In the genomic region with DNA sequence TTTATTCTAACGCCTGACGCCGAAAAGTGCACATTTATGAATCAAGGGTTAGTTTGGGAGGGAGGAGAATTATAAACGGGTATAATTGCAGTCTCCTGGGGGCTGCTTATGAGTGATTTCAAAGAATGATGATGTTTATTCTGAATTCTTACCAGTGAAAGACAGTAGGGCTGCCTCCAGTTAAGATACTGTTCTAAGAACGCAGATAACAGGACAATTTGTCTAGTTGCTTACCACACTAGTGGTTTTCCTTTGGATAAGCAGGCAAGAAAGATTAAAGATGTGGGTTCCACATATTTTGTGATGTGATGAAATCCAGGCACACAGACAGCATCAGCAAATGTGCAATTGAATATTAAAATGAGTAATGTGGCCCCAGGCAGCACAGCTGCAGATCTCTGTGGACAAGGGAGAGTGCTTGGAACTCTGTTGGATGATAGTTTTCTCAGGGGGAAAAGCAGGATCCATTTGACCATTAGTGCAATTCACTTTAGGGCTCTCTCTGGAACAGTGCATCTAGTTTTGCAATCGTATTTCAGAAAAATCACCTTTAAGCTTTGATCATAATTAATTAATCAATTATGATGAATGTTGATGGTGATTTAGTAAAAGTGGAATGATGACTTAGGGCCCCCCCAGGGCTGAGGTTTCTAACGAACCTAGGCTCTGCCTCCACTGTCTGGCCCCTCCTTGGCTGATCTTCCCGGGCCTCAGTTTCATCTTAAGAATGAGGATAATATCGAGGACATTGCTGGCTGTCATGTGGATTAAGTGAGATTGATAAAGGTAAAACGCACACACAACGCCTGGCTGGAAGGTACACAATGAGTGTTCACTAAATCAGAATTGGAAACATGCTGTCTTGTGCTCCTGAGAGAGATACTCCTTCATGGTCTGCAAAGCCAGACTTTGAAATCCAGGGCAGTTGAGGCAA, we compare ENCODE assay signal across 1 cellular context.
A peak's percentile ranks its signal among the peaks of the same experiment; 100 is the strongest.
TF ChIP-seq lines count a peak whose summit lies in the region.

No MANE protein-coding gene starts in this region.

TF ChIP-seq in HEK293, 187 proteins besides CTCF, POLR2A, EP300 and RAD21 (continued from another document):
- TF ChIP-seq, protein P1, sequence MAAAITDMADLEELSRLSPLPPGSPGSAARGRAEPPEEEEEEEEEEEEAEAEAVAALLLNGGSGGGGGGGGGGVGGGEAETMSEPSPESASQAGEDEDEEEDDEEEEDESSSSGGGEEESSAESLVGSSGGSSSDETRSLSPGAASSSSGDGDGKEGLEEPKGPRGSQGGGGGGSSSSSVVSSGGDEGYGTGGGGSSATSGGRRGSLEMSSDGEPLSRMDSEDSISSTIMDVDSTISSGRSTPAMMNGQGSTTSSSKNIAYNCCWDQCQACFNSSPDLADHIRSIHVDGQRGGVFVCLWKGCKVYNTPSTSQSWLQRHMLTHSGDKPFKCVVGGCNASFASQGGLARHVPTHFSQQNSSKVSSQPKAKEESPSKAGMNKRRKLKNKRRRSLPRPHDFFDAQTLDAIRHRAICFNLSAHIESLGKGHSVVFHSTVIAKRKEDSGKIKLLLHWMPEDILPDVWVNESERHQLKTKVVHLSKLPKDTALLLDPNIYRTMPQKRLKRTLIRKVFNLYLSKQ (tag by site-specific recombination; IDR thresholded peaks at IDR 0.05; ENCODE audit: borderline replicate concordance) = no peak
- TF ChIP-seq SCRT1 (tag by site-specific recombination; IDR thresholded peaks at IDR 0.05; ENCODE audit: borderline replicate concordance) (no peak), SP3 (tag by site-specific recombination; IDR thresholded peaks at IDR 0.05) (no peak), ZNF184 (tag by site-specific recombination; IDR thresholded peaks at IDR 0.05) (no peak), ZNF561 (tag by site-specific recombination; IDR thresholded peaks at IDR 0.05; ENCODE audit: borderline replicate concordance) (no peak), ZFHX2 (tag by site-specific recombination; conservative IDR thresholded peaks at IDR 0.05) (no peak), BCL11A (tag by site-specific recombination; IDR thresholded peaks at IDR 0.05; ENCODE audit: low read depth) (no peak), ZNF202 (tag by site-specific recombination; IDR thresholded peaks at IDR 0.05; ENCODE audit: borderline replicate concordance) (no peak), ZNF624 (tag by site-specific recombination; IDR thresholded peaks at IDR 0.05) (no peak), IKZF3 (tag by site-specific recombination; IDR thresholded peaks at IDR 0.05) (no peak), ZFP3 (tag by site-specific recombination; IDR thresholded peaks at IDR 0.05; ENCODE audit: low read depth) (no peak), KLF7 (tag by site-specific recombination; IDR thresholded peaks at IDR 0.05; ENCODE audit: borderline replicate concordance) (no peak), GLI4 (tag by site-specific recombination; IDR thresholded peaks at IDR 0.05) (no peak), ZBTB1 (tag by site-specific recombination; IDR thresholded peaks at IDR 0.05) (no peak), ZBTB7A (tag by site-specific recombination; IDR thresholded peaks at IDR 0.05; ENCODE audit: low read depth) (no peak), ZNF843 (tag by site-specific recombination; IDR thresholded peaks at IDR 0.05) (no peak), ZNF394 (tag by site-specific recombination; IDR thresholded peaks at IDR 0.05; ENCODE audit: borderline replicate concordance) (no peak), ZXDB (tag by site-specific recombination; IDR thresholded peaks at IDR 0.05) (peak; percentile 34; the same call in 1 of the 2 replicates), ZSCAN30 (tag by site-specific recombination; IDR thresholded peaks at IDR 0.05) (0 out of 2 replicates have a peak, but pooled peaks have one; percentile 52), HOXC10 (CRISPR knock-in tag; IDR thresholded peaks at IDR 0.05) (no peak)
- TF ChIP-seq, protein P2, sequence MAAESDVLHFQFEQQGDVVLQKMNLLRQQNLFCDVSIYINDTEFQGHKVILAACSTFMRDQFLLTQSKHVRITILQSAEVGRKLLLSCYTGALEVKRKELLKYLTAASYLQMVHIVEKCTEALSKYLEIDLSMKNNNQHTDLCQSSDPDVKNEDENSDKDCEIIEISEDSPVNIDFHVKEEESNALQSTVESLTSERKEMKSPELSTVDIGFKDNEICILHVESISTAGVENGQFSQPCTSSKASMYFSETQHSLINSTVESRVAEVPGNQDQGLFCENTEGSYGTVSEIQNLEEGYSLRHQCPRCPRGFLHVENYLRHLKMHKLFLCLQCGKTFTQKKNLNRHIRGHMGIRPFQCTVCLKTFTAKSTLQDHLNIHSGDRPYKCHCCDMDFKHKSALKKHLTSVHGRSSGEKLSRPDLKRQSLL (tag by site-specific recombination; IDR thresholded peaks at IDR 0.05) = no peak
- TF ChIP-seq, protein P3, sequence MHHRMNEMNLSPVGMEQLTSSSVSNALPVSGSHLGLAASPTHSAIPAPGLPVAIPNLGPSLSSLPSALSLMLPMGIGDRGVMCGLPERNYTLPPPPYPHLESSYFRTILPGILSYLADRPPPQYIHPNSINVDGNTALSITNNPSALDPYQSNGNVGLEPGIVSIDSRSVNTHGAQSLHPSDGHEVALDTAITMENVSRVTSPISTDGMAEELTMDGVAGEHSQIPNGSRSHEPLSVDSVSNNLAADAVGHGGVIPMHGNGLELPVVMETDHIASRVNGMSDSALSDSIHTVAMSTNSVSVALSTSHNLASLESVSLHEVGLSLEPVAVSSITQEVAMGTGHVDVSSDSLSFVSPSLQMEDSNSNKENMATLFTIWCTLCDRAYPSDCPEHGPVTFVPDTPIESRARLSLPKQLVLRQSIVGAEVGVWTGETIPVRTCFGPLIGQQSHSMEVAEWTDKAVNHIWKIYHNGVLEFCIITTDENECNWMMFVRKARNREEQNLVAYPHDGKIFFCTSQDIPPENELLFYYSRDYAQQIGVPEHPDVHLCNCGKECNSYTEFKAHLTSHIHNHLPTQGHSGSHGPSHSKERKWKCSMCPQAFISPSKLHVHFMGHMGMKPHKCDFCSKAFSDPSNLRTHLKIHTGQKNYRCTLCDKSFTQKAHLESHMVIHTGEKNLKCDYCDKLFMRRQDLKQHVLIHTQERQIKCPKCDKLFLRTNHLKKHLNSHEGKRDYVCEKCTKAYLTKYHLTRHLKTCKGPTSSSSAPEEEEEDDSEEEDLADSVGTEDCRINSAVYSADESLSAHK (tag by site-specific recombination; IDR thresholded peaks at IDR 0.05) = peak; percentile 69
- TF ChIP-seq, protein P4, sequence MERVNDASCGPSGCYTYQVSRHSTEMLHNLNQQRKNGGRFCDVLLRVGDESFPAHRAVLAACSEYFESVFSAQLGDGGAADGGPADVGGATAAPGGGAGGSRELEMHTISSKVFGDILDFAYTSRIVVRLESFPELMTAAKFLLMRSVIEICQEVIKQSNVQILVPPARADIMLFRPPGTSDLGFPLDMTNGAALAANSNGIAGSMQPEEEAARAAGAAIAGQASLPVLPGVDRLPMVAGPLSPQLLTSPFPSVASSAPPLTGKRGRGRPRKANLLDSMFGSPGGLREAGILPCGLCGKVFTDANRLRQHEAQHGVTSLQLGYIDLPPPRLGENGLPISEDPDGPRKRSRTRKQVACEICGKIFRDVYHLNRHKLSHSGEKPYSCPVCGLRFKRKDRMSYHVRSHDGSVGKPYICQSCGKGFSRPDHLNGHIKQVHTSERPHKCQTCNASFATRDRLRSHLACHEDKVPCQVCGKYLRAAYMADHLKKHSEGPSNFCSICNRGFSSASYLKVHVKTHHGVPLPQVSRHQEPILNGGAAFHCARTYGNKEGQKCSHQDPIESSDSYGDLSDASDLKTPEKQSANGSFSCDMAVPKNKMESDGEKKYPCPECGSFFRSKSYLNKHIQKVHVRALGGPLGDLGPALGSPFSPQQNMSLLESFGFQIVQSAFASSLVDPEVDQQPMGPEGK (tag by site-specific recombination; IDR thresholded peaks at IDR 0.05) = no peak
- TF ChIP-seq, protein P5, sequence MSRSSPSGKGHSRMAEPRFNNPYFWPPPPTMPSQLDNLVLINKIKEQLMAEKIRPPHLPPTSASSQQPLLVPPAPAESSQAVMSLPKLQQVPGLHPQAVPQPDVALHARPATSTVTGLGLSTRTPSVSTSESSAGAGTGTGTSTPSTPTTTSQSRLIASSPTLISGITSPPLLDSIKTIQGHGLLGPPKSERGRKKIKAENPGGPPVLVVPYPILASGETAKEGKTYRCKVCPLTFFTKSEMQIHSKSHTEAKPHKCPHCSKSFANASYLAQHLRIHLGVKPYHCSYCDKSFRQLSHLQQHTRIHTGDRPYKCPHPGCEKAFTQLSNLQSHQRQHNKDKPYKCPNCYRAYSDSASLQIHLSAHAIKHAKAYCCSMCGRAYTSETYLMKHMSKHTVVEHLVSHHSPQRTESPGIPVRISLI (tag by site-specific recombination; IDR thresholded peaks at IDR 0.05) = no peak
- TF ChIP-seq, protein P6, sequence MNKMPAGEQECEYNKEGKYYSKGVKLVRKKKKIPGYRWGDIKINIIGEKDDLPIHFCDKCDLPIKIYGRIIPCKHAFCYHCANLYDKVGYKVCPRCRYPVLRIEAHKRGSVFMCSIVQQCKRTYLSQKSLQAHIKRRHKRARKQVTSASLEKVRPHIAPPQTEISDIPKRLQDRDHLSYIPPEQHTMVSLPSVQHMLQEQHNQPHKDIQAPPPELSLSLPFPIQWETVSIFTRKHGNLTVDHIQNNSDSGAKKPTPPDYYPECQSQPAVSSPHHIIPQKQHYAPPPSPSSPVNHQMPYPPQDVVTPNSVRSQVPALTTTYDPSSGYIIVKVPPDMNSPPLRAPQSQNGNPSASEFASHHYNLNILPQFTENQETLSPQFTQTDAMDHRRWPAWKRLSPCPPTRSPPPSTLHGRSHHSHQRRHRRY (tag by site-specific recombination; IDR thresholded peaks at IDR 0.05) = no peak
- TF ChIP-seq, protein P7, sequence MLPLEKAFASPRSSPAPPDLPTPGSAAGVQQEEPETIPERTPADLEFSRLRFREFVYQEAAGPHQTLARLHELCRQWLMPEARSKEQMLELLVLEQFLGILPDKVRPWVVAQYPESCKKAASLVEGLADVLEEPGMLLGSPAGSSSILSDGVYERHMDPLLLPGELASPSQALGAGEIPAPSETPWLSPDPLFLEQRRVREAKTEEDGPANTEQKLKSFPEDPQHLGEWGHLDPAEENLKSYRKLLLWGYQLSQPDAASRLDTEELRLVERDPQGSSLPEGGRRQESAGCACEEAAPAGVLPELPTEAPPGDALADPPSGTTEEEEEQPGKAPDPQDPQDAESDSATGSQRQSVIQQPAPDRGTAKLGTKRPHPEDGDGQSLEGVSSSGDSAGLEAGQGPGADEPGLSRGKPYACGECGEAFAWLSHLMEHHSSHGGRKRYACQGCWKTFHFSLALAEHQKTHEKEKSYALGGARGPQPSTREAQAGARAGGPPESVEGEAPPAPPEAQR (tag by site-specific recombination; IDR thresholded peaks at IDR 0.05) = no peak
- TF ChIP-seq, protein P8, sequence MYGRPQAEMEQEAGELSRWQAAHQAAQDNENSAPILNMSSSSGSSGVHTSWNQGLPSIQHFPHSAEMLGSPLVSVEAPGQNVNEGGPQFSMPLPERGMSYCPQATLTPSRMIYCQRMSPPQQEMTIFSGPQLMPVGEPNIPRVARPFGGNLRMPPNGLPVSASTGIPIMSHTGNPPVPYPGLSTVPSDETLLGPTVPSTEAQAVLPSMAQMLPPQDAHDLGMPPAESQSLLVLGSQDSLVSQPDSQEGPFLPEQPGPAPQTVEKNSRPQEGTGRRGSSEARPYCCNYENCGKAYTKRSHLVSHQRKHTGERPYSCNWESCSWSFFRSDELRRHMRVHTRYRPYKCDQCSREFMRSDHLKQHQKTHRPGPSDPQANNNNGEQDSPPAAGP (tag by site-specific recombination; IDR thresholded peaks at IDR 0.05) = no peak
